In the genomic region with DNA sequence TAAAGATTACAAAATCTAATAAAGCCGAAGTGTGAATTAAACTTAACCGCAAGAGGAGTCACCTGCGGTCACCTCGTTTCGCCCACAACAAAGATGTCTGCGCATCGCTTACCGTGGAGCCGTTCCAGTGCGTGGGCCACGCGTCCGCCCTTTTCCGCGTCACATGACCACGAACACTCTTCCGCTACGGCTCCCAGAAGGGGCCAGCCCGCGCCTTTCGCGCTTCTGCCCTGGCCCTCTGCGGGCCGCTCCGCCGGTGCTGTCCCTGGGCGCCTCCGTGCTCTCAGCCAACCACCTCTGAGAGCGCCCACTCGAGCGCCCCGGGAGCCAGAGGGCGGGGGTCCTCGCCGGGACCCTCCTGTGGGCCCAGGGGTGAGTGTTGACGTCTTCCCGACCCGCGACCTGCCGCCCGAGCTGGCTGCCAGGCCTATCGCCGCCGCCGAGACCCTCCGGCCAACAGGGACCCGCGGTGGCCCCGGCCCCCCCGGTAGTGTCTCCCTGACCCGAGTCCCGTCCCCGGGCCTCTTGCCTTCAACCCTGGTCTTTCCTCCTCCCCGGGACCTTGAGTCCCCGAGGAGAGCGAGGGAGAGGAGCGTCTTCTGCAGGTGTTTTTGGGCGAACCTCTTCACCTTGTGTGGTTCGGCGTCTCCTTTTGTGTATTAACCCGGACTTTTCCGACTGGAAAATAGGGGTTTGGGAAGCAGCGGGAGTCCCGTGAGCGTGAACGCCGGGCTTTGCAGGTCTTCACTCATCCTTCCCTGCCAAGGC, we compare ENCODE assay signal across 1 cellular context.
TF ChIP-seq lines count a peak whose summit lies in the region.

A gene with protein sequence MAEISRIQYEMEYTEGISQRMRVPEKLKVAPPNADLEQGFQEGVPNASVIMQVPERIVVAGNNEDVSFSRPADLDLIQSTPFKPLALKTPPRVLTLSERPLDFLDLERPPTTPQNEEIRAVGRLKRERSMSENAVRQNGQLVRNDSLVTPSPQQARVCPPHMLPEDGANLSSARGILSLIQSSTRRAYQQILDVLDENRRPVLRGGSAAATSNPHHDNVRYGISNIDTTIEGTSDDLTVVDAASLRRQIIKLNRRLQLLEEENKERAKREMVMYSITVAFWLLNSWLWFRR (plus strand): TSS at position 196 of the 768 bp plus-strand sequence. CDS start 5,415 bp downstream, outside the sequence.

TF ChIP-seq in HepG2, 621 proteins besides CTCF, POLR2A, EP300 and RAD21 (continued from another document and continues in another):
- TF ChIP-seq, protein P1, sequence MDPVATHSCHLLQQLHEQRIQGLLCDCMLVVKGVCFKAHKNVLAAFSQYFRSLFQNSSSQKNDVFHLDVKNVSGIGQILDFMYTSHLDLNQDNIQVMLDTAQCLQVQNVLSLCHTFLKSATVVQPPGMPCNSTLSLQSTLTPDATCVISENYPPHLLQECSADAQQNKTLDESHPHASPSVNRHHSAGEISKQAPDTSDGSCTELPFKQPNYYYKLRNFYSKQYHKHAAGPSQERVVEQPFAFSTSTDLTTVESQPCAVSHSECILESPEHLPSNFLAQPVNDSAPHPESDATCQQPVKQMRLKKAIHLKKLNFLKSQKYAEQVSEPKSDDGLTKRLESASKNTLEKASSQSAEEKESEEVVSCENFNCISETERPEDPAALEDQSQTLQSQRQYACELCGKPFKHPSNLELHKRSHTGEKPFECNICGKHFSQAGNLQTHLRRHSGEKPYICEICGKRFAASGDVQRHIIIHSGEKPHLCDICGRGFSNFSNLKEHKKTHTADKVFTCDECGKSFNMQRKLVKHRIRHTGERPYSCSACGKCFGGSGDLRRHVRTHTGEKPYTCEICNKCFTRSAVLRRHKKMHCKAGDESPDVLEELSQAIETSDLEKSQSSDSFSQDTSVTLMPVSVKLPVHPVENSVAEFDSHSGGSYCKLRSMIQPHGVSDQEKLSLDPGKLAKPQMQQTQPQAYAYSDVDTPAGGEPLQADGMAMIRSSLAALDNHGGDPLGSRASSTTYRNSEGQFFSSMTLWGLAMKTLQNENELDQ (CRISPR knock-in tag; IDR thresholded peaks at IDR 0.05; ENCODE audit: borderline replicate concordance) = peak; percentile 94
- TF ChIP-seq, protein P2, sequence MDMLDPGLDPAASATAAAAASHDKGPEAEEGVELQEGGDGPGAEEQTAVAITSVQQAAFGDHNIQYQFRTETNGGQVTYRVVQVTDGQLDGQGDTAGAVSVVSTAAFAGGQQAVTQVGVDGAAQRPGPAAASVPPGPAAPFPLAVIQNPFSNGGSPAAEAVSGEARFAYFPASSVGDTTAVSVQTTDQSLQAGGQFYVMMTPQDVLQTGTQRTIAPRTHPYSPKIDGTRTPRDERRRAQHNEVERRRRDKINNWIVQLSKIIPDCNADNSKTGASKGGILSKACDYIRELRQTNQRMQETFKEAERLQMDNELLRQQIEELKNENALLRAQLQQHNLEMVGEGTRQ (IDR thresholded peaks at IDR 0.05; ENCODE audit: low read depth, low read length) = peak; percentile 97
- TF ChIP-seq, protein P2 (CRISPR knock-in tag; IDR thresholded peaks at IDR 0.05; ENCODE audit: borderline replicate concordance) = peak; percentile 99
- TF ChIP-seq ZNF674 (CRISPR knock-in tag; IDR thresholded peaks at IDR 0.05; ENCODE audit: low read depth) = peak; percentile 92
- TF ChIP-seq, protein P3, sequence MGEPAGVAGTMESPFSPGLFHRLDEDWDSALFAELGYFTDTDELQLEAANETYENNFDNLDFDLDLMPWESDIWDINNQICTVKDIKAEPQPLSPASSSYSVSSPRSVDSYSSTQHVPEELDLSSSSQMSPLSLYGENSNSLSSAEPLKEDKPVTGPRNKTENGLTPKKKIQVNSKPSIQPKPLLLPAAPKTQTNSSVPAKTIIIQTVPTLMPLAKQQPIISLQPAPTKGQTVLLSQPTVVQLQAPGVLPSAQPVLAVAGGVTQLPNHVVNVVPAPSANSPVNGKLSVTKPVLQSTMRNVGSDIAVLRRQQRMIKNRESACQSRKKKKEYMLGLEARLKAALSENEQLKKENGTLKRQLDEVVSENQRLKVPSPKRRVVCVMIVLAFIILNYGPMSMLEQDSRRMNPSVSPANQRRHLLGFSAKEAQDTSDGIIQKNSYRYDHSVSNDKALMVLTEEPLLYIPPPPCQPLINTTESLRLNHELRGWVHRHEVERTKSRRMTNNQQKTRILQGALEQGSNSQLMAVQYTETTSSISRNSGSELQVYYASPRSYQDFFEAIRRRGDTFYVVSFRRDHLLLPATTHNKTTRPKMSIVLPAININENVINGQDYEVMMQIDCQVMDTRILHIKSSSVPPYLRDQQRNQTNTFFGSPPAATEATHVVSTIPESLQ (CRISPR knock-in tag; conservative IDR thresholded peaks at IDR 0.05) = peak; percentile 77; the same call in 1 of the 2 replicates
- peak; percentile 82 for TF ChIP-seq FOXJ3 (CRISPR knock-in tag; IDR thresholded peaks at IDR 0.05; ENCODE audit: borderline replicate concordance)
- TF ChIP-seq, protein P4, sequence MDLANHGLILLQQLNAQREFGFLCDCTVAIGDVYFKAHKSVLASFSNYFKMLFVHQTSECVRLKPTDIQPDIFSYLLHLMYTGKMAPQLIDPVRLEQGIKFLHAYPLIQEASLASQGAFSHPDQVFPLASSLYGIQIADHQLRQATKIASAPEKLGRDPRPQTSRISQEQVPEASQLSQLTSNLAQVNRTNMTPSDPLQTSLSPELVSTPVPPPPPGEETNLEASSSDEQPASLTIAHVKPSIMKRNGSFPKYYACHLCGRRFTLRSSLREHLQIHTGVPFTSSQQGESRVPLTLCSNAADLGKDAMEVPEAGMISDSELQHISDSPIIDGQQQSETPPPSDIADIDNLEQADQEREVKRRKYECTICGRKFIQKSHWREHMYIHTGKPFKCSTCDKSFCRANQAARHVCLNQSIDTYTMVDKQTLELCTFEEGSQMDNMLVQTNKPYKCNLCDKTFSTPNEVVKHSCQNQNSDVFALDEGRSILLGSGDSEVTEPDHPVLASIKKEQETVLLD (CRISPR knock-in tag; IDR thresholded peaks at IDR 0.05; ENCODE audit: low read depth) = peak; percentile 93
- no peak for TF ChIP-seq GATA4 (IDR thresholded peaks at IDR 0.05; ENCODE audit: borderline replicate concordance, low read depth)
- no peak for TF ChIP-seq SMARCC2 (IDR thresholded peaks at IDR 0.05)
- no peak for TF ChIP-seq HMG20A (CRISPR knock-in tag; IDR thresholded peaks at IDR 0.05; ENCODE audit: borderline replicate concordance)
- peak; percentile 98 for TF ChIP-seq ZNF749 (CRISPR knock-in tag; IDR thresholded peaks at IDR 0.05; ENCODE audit: borderline replicate concordance)
- TF ChIP-seq ZNF350 (CRISPR knock-in tag; IDR thresholded peaks at IDR 0.05; ENCODE audit: borderline replicate concordance, low read depth) = peak; percentile 98
- no peak for TF ChIP-seq SCMH1 (CRISPR knock-in tag; IDR thresholded peaks at IDR 0.05; ENCODE audit: borderline replicate concordance)
- TF ChIP-seq CREM (IDR thresholded peaks at IDR 0.05) = peak; percentile 90
- TF ChIP-seq CREM (CRISPR knock-in tag; IDR thresholded peaks at IDR 0.05) = 0 out of 2 replicates have a peak, but pooled peaks have one; percentile 40
- TF ChIP-seq ZNF75D (CRISPR knock-in tag; IDR thresholded peaks at IDR 0.05; ENCODE audit: borderline replicate concordance) = no peak
- peak; percentile 75; the same call in 1 of the 2 replicates for TF ChIP-seq NFRKB (IDR thresholded peaks at IDR 0.05)
- no peak for TF ChIP-seq ZNF660 (CRISPR knock-in tag; IDR thresholded peaks at IDR 0.05; ENCODE audit: borderline replicate concordance, low read depth)
- TF ChIP-seq, protein P5, sequence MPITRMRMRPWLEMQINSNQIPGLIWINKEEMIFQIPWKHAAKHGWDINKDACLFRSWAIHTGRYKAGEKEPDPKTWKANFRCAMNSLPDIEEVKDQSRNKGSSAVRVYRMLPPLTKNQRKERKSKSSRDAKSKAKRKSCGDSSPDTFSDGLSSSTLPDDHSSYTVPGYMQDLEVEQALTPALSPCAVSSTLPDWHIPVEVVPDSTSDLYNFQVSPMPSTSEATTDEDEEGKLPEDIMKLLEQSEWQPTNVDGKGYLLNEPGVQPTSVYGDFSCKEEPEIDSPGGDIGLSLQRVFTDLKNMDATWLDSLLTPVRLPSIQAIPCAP (CRISPR knock-in tag; IDR thresholded peaks at IDR 0.05; ENCODE audit: low read depth) = no peak
- TF ChIP-seq, protein P6, sequence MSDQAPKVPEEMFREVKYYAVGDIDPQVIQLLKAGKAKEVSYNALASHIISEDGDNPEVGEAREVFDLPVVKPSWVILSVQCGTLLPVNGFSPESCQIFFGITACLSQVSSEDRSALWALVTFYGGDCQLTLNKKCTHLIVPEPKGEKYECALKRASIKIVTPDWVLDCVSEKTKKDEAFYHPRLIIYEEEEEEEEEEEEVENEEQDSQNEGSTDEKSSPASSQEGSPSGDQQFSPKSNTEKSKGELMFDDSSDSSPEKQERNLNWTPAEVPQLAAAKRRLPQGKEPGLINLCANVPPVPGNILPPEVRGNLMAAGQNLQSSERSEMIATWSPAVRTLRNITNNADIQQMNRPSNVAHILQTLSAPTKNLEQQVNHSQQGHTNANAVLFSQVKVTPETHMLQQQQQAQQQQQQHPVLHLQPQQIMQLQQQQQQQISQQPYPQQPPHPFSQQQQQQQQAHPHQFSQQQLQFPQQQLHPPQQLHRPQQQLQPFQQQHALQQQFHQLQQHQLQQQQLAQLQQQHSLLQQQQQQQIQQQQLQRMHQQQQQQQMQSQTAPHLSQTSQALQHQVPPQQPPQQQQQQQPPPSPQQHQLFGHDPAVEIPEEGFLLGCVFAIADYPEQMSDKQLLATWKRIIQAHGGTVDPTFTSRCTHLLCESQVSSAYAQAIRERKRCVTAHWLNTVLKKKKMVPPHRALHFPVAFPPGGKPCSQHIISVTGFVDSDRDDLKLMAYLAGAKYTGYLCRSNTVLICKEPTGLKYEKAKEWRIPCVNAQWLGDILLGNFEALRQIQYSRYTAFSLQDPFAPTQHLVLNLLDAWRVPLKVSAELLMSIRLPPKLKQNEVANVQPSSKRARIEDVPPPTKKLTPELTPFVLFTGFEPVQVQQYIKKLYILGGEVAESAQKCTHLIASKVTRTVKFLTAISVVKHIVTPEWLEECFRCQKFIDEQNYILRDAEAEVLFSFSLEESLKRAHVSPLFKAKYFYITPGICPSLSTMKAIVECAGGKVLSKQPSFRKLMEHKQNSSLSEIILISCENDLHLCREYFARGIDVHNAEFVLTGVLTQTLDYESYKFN (CRISPR knock-in tag; conservative IDR thresholded peaks at IDR 0.05) = peak; percentile 75
- TF ChIP-seq ATAD3A (CRISPR knock-in tag; IDR thresholded peaks at IDR 0.05) = no peak
- TF ChIP-seq, protein P7, sequence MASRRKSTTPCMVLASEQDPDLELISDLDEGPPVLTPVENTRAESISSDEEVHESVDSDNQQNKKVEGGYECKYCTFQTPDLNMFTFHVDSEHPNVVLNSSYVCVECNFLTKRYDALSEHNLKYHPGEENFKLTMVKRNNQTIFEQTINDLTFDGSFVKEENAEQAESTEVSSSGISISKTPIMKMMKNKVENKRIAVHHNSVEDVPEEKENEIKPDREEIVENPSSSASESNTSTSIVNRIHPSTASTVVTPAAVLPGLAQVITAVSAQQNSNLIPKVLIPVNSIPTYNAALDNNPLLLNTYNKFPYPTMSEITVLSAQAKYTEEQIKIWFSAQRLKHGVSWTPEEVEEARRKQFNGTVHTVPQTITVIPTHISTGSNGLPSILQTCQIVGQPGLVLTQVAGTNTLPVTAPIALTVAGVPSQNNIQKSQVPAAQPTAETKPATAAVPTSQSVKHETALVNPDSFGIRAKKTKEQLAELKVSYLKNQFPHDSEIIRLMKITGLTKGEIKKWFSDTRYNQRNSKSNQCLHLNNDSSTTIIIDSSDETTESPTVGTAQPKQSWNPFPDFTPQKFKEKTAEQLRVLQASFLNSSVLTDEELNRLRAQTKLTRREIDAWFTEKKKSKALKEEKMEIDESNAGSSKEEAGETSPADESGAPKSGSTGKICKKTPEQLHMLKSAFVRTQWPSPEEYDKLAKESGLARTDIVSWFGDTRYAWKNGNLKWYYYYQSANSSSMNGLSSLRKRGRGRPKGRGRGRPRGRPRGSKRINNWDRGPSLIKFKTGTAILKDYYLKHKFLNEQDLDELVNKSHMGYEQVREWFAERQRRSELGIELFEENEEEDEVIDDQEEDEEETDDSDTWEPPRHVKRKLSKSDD (CRISPR knock-in tag; IDR thresholded peaks at IDR 0.05; ENCODE audit: low read depth) = peak; percentile 97
- peak; percentile 97 for TF ChIP-seq ZFP36L1 (CRISPR knock-in tag; IDR thresholded peaks at IDR 0.05)
- TF ChIP-seq ZNF570 (CRISPR knock-in tag; IDR thresholded peaks at IDR 0.05; ENCODE audit: borderline replicate concordance) = no peak
- TF ChIP-seq ZFP82 (CRISPR knock-in tag; IDR thresholded peaks at IDR 0.05; ENCODE audit: borderline replicate concordance) = no peak; the same call in none of the 2 replicates
- TF ChIP-seq, protein P8, sequence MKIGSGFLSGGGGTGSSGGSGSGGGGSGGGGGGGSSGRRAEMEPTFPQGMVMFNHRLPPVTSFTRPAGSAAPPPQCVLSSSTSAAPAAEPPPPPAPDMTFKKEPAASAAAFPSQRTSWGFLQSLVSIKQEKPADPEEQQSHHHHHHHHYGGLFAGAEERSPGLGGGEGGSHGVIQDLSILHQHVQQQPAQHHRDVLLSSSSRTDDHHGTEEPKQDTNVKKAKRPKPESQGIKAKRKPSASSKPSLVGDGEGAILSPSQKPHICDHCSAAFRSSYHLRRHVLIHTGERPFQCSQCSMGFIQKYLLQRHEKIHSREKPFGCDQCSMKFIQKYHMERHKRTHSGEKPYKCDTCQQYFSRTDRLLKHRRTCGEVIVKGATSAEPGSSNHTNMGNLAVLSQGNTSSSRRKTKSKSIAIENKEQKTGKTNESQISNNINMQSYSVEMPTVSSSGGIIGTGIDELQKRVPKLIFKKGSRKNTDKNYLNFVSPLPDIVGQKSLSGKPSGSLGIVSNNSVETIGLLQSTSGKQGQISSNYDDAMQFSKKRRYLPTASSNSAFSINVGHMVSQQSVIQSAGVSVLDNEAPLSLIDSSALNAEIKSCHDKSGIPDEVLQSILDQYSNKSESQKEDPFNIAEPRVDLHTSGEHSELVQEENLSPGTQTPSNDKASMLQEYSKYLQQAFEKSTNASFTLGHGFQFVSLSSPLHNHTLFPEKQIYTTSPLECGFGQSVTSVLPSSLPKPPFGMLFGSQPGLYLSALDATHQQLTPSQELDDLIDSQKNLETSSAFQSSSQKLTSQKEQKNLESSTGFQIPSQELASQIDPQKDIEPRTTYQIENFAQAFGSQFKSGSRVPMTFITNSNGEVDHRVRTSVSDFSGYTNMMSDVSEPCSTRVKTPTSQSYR (CRISPR knock-in tag; IDR thresholded peaks at IDR 0.05; ENCODE audit: borderline replicate concordance) = peak; percentile 82
- TF ChIP-seq ZNF24 (IDR thresholded peaks at IDR 0.05) = 0 out of 2 replicates have a peak, but pooled peaks have one; percentile 64
- no peak; the same call in 1 of the 2 replicates for TF ChIP-seq ZNF550 (CRISPR knock-in tag; IDR thresholded peaks at IDR 0.05; ENCODE audit: borderline replicate concordance)
- TF ChIP-seq ZFP36L2 (CRISPR knock-in tag; IDR thresholded peaks at IDR 0.05) = no peak
- TF ChIP-seq, protein P9, sequence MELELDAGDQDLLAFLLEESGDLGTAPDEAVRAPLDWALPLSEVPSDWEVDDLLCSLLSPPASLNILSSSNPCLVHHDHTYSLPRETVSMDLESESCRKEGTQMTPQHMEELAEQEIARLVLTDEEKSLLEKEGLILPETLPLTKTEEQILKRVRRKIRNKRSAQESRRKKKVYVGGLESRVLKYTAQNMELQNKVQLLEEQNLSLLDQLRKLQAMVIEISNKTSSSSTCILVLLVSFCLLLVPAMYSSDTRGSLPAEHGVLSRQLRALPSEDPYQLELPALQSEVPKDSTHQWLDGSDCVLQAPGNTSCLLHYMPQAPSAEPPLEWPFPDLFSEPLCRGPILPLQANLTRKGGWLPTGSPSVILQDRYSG (CRISPR knock-in tag; IDR thresholded peaks at IDR 0.05) = peak; percentile 97
- TF ChIP-seq XRCC5 (optimal IDR thresholded peaks at IDR 0.05; ENCODE audit: low read length) = peak; percentile 80
- peak; percentile 95 for TF ChIP-seq ZFP37 (CRISPR knock-in tag; IDR thresholded peaks at IDR 0.05; ENCODE audit: borderline replicate concordance)
